Comparison of ENCODE assay signal across 33 cellular contexts in the genomic region with DNA sequence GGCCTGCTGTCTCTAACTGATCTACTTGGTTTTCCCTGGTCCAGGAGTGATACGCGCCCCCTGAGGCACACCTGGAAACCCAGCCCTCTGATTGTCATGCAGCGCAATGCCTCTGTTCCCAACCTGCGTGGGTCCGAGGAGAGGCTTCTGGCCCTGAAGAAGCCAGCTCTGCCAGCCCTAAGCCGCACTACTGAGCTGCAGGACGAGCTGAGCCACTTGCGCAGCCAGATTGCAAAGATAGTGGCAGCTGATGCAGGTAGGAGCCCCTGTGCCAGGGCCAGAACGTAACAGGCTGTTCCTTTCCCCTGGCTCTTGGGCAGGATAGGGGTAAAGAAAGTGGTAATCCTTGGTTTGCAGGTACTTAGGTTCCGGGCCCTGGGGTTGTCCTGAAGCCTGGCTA. TPM values are rescaled to one million over a fixed set of nuclear protein-coding genes. Genes with fewer than 3 reads are reported as not detected.
"Had no signal": no experiment of that assay in that cellular context is flagged by ENCODE, and none has a peak within 500 bp of the region (broad histone marks: within the 10 kb centered on the region; RNA-seq: fewer than 3 reads in every experiment).

No MANE protein-coding gene starts in this region.

- H3K27ac ChIP-seq: body of pancreas, breast epithelium, WERI-Rb-1 had no signal

- H3K27ac Mint-ChIP-seq: activated CD4-positive, alpha-beta memory T cell treated with anti-CD3 and anti-CD28 coated beads, Interleukin-2, amount 10 ng/mL, durations not matched to agents 7 days and 5 days; activated naive CD4-positive, alpha-beta T cell treated with anti-CD3 and anti-CD28 coated beads, Interleukin-2, amount 50 U/mL, for 24 hours; activated naive CD8-positive, alpha-beta T cell treated with anti-CD3 and anti-CD28 coated beads, Interleukin-2, amount 10 ng/mL, durations not matched to agents 7 days and 5 days; activated T-helper 2 cell treated with anti-CD3 and anti-CD28 coated beads, Interferon-gamma antibody, Interleukin-2, Interleukin-4, amounts not matched to agents 10 μg/mL and 5 μg/mL and 100 μg/mL, durations not matched to agents 14 hours and 24 hours and 36 hours had no signal

- H3K27me3 Mint-ChIP-seq: activated CD4-positive, alpha-beta memory T cell treated with anti-CD3 and anti-CD28 coated beads, Interleukin-2, amount 10 ng/mL, durations not matched to agents 7 days and 5 days; activated naive CD4-positive, alpha-beta T cell treated with anti-CD3 and anti-CD28 coated beads, Interleukin-2, amount 50 U/mL, for 24 hours; activated naive CD8-positive, alpha-beta T cell treated with anti-CD3 and anti-CD28 coated beads, Interleukin-2, amount 10 ng/mL, durations not matched to agents 7 days and 5 days; activated T-cell treated with anti-CD3 and anti-CD28 coated beads, Interleukin-2, amount 50 U/mL, for 24 hours had no signal

- H3K4me3 ChIP-seq: body of pancreas, breast epithelium, MG63 had no signal

- FAIRE-seq: astrocyte, RCC 7860 had no signal

- H3K9me3 Mint-ChIP-seq: activated CD4-positive, alpha-beta memory T cell treated with anti-CD3 and anti-CD28 coated beads, Interleukin-2, amount 10 ng/mL, durations not matched to agents 7 days and 5 days; activated naive CD4-positive, alpha-beta T cell treated with anti-CD3 and anti-CD28 coated beads, Interleukin-2, amount 50 U/mL, for 24 hours; activated naive CD8-positive, alpha-beta T cell treated with anti-CD3 and anti-CD28 coated beads, Interleukin-2, amount 10 ng/mL, durations not matched to agents 7 days and 5 days; activated T-cell treated with anti-CD3 and anti-CD28 coated beads, Interleukin-2, amount 50 U/mL, for 24 hours; activated T-helper 2 cell treated with anti-CD3 and anti-CD28 coated beads, Interferon-gamma antibody, Interleukin-2, Interleukin-4, amounts not matched to agents 10 μg/mL and 5 μg/mL and 100 μg/mL, durations not matched to agents 14 hours and 24 hours and 36 hours had no signal

- H3K4me3 Mint-ChIP-seq: activated CD4-positive, alpha-beta memory T cell treated with anti-CD3 and anti-CD28 coated beads, Interleukin-2, amount 10 ng/mL, durations not matched to agents 7 days and 5 days; activated naive CD4-positive, alpha-beta T cell treated with anti-CD3 and anti-CD28 coated beads, Interleukin-2, amount 50 U/mL, for 24 hours; activated naive CD8-positive, alpha-beta T cell treated with anti-CD3 and anti-CD28 coated beads, Interleukin-2, amount 10 ng/mL, durations not matched to agents 7 days and 5 days; activated T-cell treated with anti-CD3 and anti-CD28 coated beads, Interleukin-2, amount 50 U/mL, for 24 hours had no signal

- DNase-seq: activated CD4-positive, alpha-beta memory T cell treated with anti-CD3 and anti-CD28 coated beads, Interleukin-2, amount 10 ng/mL, durations not matched to agents 7 days and 5 days; activated CD4-positive, alpha-beta T cell treated with anti-CD3 and anti-CD28 coated beads for 1 hour; activated CD4-positive, alpha-beta T cell treated with anti-CD3 and anti-CD28 coated beads for 48 hours; activated CD4-positive, CD25-positive, alpha-beta regulatory T cell; activated gamma-delta T cell; activated naive CD4-positive, alpha-beta T cell treated with Interleukin-2 at 50 U/mL for 16 hours; activated naive CD8-positive, alpha-beta T cell treated with anti-CD3 and anti-CD28 coated beads, Interleukin-2, amount 10 ng/mL, durations not matched to agents 7 days and 5 days; activated T-cell treated with anti-CD3 and anti-CD28 coated beads, Interleukin-2, amount 50 U/mL, for 24 hours; body of pancreas; Kasumi-1; MG63; NCI-H1048; NCI-H1105 treated with DMSO at 0.1 percent for 48 hours; NCI-H1436; NCI-H1694; NCI-H1930; NCI-H2081 treated with DMSO at 0.1 percent for 48 hours; NCI-H226; NCI-H524 treated with DMSO at 0.1 percent for 48 hours; NK-92 treated with Interleukin-12 subunit alpha and Interleukin-12 subunit beta, amount 100 ng/mL, for 24 hours; PC-3; Right ventricle myocardium superior; SW 1271; T-helper 1 cell; T-helper 2 cell; T-helper 9 cell; WERI-Rb-1 had no signal

- H3K9me3 ChIP-seq: body of pancreas, breast epithelium, MG63 had no signal

- ATAC-seq: body of pancreas, PC-3 had no signal

- H3K27me3 ChIP-seq: body of pancreas, breast epithelium, MG63 had no signal

RNA-seq across cellular contexts. Expression of a gene that starts 32.7 kb away (rescaled TPM):
- total RNA-seq: body of pancreas, cardiac septum had no signal
